ENCODE assay signal across 8 cellular contexts in the genomic region with DNA sequence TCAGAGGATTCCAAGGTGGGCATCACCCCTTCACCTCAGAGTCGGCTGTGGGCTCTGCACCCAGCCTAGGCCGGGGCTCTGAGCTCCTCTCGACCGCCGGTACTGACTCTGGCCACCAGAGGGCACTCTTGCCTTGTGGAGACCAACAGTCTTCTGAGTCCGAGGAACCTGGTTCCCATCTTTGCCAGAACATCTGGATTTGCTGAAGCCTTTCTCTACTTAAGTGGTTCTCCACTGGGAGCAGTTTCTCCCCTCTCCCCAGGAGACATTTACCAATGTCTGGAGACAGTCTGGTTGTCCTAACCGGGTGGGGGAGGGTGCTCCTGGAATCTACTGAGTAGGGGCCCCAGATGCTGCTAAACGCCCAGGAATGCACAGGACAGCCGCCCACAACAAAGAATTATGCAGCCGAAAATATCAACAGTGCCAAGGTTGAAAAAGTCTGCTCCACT. TPM values are rescaled to one million over a fixed set of nuclear protein-coding genes. Genes with fewer than 3 reads are reported as not detected.
DNase-seq lines count a peak whose midpoint lies in the region; ATAC-seq, FAIRE-seq and TF ChIP-seq lines count a peak whose summit lies in the region.

No MANE protein-coding gene starts in this region.

- peak; percentile 71 for ATAC-seq in omental fat pad (ENCODE audit: low FRiP score)
- no peak for ATAC-seq in GM21528 (IDR thresholded peaks at IDR 0.05; ENCODE audit: low FRiP score, unreplicated experiment)

- peak; percentile 74 for DNase-seq in M059J (ENCODE audit: low read depth)
- DNase-seq in SK-N-DZ (ENCODE audit: low spot score): peak; percentile 88
- peak; percentile 17 for DNase-seq in activated gamma-delta T cell (lab: John Stamatoyannopoulos, UW)
- DNase-seq in frontal cortex (ENCODE audit: low spot score in 2 of 2): peak; percentile 63 to 84
- peak; percentile 94 for DNase-seq in omental fat pad (ENCODE audit: low spot score)
- peak; percentile 94 for DNase-seq in superior temporal gyrus (ENCODE audit: extremely low spot score)

- FAIRE-seq in G401.6 (lab: Jason Lieb, UNC) (peak; percentile 45), frontal cortex (lab: Jason Lieb, UNC) (no peak)

- peak in 2 of 3 donors; percentile 49 to 80 for TF ChIP-seq CTCF in omental fat pad (IDR thresholded peaks at IDR 0.05)

RNA-seq across cellular contexts. Expression of a gene that starts 9.4 kb away (rescaled TPM):
- not detected in 2 replicates for total RNA-seq in M059J (2014; rRNA removed; shearing (Covaris generic))
- not detected in 2 replicates for polyA plus RNA-seq in SK-N-DZ (2014; cell fraction: cytosol; rRNA removed)
- not detected in 2 replicates for polyA plus RNA-seq in SK-N-DZ (2014; cell fraction: nucleus; rRNA removed)
- total RNA-seq in frontal cortex: under 0.01 TPM
- total RNA-seq in omental fat pad: not detected

RNA-seq across cellular contexts. Expression of a gene that starts 44.7 kb away (rescaled TPM):
- total RNA-seq in M059J (2014; rRNA removed; shearing (Covaris generic)): 17.1 and 19.2 TPM in 2 replicates
- 24.1 and 29.9 TPM in 2 replicates for polyA plus RNA-seq in SK-N-DZ (2014; cell fraction: cytosol; rRNA removed)
- 51.9 and 73.4 TPM in 2 replicates for polyA plus RNA-seq in SK-N-DZ (2014; cell fraction: nucleus; rRNA removed)
- total RNA-seq in frontal cortex (41.6 TPM), omental fat pad (10 to 100 TPM; 26.4 to 46.5 (median 35.6) TPM)

RNA-seq across cellular contexts. Expression of a gene that starts 48.0 kb away (rescaled TPM):
- 8.2 and 8.8 TPM in 2 replicates for total RNA-seq in M059J (2014; rRNA removed; shearing (Covaris generic))
- polyA plus RNA-seq in SK-N-DZ (2014; cell fraction: cytosol; rRNA removed): 6.4 and 7.0 TPM in 2 replicates
- polyA plus RNA-seq in SK-N-DZ (2014; cell fraction: nucleus; rRNA removed): 5.3 and 9.6 TPM in 2 replicates
- total RNA-seq in frontal cortex (14.3 TPM), omental fat pad (10 to 100 TPM; 28.8 to 48.3 (median 32.5) TPM)

Comparison
In these comparisons a context has a peak if more than half of its experiments do, and no peak if none do; other contexts are left out.
1. DNase-seq: peak in every context shown above with its lines; median percentile 94 in omental fat pad; 94 in superior temporal gyrus; 88 in SK-N-DZ; 74 in M059J; 74 in frontal cortex; 17 in activated gamma-delta T cell.